In genomic region chr12:46473634-46474201, GRCh38 we compare ENCODE assay signal across 8 cellular contexts.
DNase-seq lines count a peak whose midpoint lies in the region; ATAC-seq and TF ChIP-seq lines count a peak whose summit lies in the region.

No MANE protein-coding gene starts in this region.

- H3K27ac ChIP-seq in VCaP (peak overlapping the region; percentile 73), gastroesophageal sphincter (peak overlapping the region; percentile 70 to 79 (median 76))

- TF ChIP-seq EP300 in gastroesophageal sphincter (IDR thresholded peaks at IDR 0.05) = no peak

- H3K9ac ChIP-seq in Loucy (ENCODE audit: low read depth, low read length, poor library complexity, severe bottlenecking) = peak overlapping the region; percentile 37

- no peaks in the 10 kb centered on the region for H4K20me1 ChIP-seq in Loucy (ENCODE audit: insufficient read depth, low read length, poor library complexity, severe bottlenecking)

- no peaks in the 10 kb centered on the region for H3K27me3 ChIP-seq in Loucy (ENCODE audit: insufficient read depth, low read length, poor library complexity, severe bottlenecking)
- H3K27me3 ChIP-seq in gastroesophageal sphincter = no peaks in the 10 kb centered on the region

- peak overlapping the region; percentile 13; the same call in 1 of the 2 replicates for H2AFZ ChIP-seq in Loucy (ENCODE audit: low read length)

- 4 to 10% methylated on average over 8 of the region's 8 CpGs for WGBS in gastroesophageal sphincter (ENCODE audit: low coverage in 1 of 2), 2 donors

- H3K9me2 ChIP-seq in Loucy (replicated peaks; ENCODE audit: low read depth, low read length) = no peaks in the 10 kb centered on the region

- no peak for TF ChIP-seq CTCF in Loucy (conservative IDR thresholded peaks at IDR 0.05; ENCODE audit: low read length)
- TF ChIP-seq CTCF in VCaP (conservative IDR thresholded peaks at IDR 0.05) = no peak
- TF ChIP-seq CTCF in gastroesophageal sphincter (IDR thresholded peaks at IDR 0.05) = no peak

- TF ChIP-seq POLR2A in gastroesophageal sphincter (IDR thresholded peaks at IDR 0.05) = no peak

- peaks cover 7% of the 10 kb centered on the region; the same call in 1 of the 2 replicates for H3F3A ChIP-seq in Loucy (ENCODE audit: low read depth)

- H3K9me3 ChIP-seq in Loucy (ENCODE audit: insufficient read depth, low read depth, low read length) = no peaks in the 10 kb centered on the region
- H3K9me3 ChIP-seq in gastroesophageal sphincter = no peaks in the 10 kb centered on the region

- peaks cover 25% of the 10 kb centered on the region for H3K79me2 ChIP-seq in Loucy (ENCODE audit: insufficient read depth, low read length)

- H3K4me2 ChIP-seq in Loucy (ENCODE audit: low read depth, low read length, poor library complexity, severe bottlenecking) = peak overlapping the region; percentile 64

- no peaks in the 10 kb centered on the region for H3K36me3 ChIP-seq in Loucy (ENCODE audit: insufficient read depth, low read length)
- H3K36me3 ChIP-seq in gastroesophageal sphincter = no peaks in the 10 kb centered on the region

- ATAC-seq in gastroesophageal sphincter = peak; percentile 84

- H3K4me3 ChIP-seq in Loucy (ENCODE audit: low read length, poor library complexity, severe bottlenecking) = peak overlapping the region; percentile 47
- H3K4me3 ChIP-seq in gastroesophageal sphincter = no peak overlapping the region

- DNase-seq in NCI-H82 (lab: John Stamatoyannopoulos, UW) (peak; percentile 15), NCI-H82 treated with DMSO at 0.1 percent for 48 hours (lab: John Stamatoyannopoulos, UW; ENCODE audit: unreplicated experiment) (no peak), H4 (ENCODE audit: low spot score) (peak; percentile 92), pons (ENCODE audit: low spot score) (peak; percentile 63)
- no peak for DNase-seq in stimulated activated CD4-positive, alpha-beta T cell treated with anti-CD3 and anti-CD28 coated beads, Interleukin-15, amount 100 ng/mL, for 24 hours

- H3K4me1 ChIP-seq in Loucy (ENCODE audit: insufficient read depth, low read length, poor library complexity, severe bottlenecking) = peaks cover 43% of the 10 kb centered on the region
- H3K4me1 ChIP-seq in gastroesophageal sphincter = peaks cover 11 to 31% (median 13%) of the 10 kb centered on the region in 3 donors

Comparison
In these comparisons a context has a peak if more than half of its experiments do, and no peak if none do; other contexts are left out.
1. DNase-seq: peak in NCI-H82 (single experiment), H4 (single experiment) and pons (single experiment); none in NCI-H82 treated with DMSO at 0.1 percent for 48 hours (single experiment) and stimulated activated CD4-positive, alpha-beta T cell treated with anti-CD3 and anti-CD28 coated beads, Interleukin-15, amount 100 ng/mL, for 24 hours (single experiment).